In the genomic region with DNA sequence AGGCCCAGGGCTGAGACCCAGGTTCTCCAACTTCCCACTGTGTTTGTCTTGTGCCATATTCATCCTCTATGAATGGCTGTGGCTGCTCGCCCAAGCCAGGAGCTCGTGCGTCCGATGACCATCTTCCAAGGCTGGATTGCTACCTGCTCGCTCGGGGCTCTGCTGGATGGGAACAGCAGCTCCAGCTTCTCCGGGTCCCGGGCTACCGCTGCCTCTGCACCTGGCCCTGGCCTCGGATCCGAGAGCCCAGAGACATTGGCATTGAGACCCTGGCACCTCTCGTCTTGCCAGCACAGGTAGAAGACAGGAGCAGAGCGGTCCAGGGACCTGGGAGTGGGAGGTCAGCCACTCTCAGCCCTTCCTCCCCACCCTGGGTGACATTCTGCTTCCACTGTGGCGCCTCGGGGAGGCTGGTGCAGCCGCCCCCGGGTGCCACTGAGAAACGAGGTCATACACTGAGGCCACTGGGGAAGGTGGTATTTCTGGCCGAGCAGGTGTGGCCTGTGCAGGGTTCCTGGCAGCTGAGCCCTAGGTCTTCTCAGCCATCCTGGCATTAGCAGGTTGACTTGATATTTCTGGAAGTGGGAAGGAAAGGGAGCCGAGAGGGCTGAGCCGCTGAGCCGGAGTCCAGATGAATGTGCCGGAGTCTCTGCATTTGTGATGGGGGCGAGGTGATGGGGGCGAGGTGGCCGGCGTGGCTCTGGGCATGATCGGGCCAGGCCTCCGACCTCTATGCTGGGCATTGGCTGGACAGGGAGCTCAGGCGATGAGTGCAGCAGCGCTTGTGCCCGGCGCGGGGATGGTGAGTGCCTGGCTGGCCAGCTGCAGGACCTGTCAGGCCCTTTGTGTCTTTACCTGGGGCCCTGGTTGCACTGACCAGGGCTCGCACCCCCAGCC, we compare ENCODE assay signal across 22 cellular contexts. TPM values are rescaled to one million over a fixed set of nuclear protein-coding genes. Genes with fewer than 3 reads are reported as not detected.
DNase-seq lines count a peak whose midpoint lies in the region; ATAC-seq and TF ChIP-seq lines count a peak whose summit lies in the region.
"Had no signal": no experiment of that assay in that cellular context is flagged by ENCODE, and none has a peak within 500 bp of the region (broad histone marks: within the 10 kb centered on the region; RNA-seq: fewer than 3 reads in every experiment).

No MANE protein-coding gene starts in this region.

- H3K4me3 Mint-ChIP-seq in activated CD8-positive, alpha-beta T cell treated with anti-CD3 and anti-CD28 coated beads for 36 hours, result no peak overlapping the region
- no peak overlapping the region for H3K4me3 Mint-ChIP-seq in activated CD8-positive, alpha-beta T cell treated with anti-CD3 and anti-CD28 coated beads, Interleukin-2, amount 10 ng/mL, durations not matched to agents 7 days and 5 days
- peak overlapping the region in 1 of 3 donors; percentile 69 for H3K4me3 Mint-ChIP-seq in T-cell
- H3K4me3 Mint-ChIP-seq: activated naive CD8-positive, alpha-beta T cell treated with anti-CD3 and anti-CD28 coated beads, Interleukin-2, amount 10 ng/mL, durations not matched to agents 7 days and 5 days; nephron progenitor cell had no signal

- H2AFZ ChIP-seq in hepatocyte, result no peak overlapping the region

- no peak for TF ChIP-seq CTCF in activated CD8-positive, alpha-beta T cell treated with anti-CD3 and anti-CD28 coated beads for 36 hours (IDR thresholded peaks at IDR 0.05)
- TF ChIP-seq CTCF in hepatocyte (IDR thresholded peaks at IDR 0.05; ENCODE audit: poor library complexity), result no peak

- no peak for ATAC-seq in activated CD8-positive, alpha-beta T cell treated with anti-CD3 and anti-CD28 coated beads for 36 hours
- no peak for ATAC-seq in activated CD8-positive, alpha-beta T cell treated with anti-CD3 and anti-CD28 coated beads, Interleukin-2, amount 10 ng/mL, durations not matched to agents 7 days and 5 days
- ATAC-seq in T-cell (replicated peaks in 1 of 4), result no peak
- ATAC-seq: GM12878, lower lobe of right lung, right cardiac atrium had no signal

- H4K20me1 ChIP-seq in hepatocyte (ENCODE audit: insufficient read depth, poor library complexity, severe bottlenecking), result no peaks in the 10 kb centered on the region

- H3K4me1 Mint-ChIP-seq in activated CD8-positive, alpha-beta T cell treated with anti-CD3 and anti-CD28 coated beads for 36 hours (ENCODE audit: low read depth), result peaks cover 52% of the 10 kb centered on the region
- H3K4me1 Mint-ChIP-seq in activated CD8-positive, alpha-beta T cell treated with anti-CD3 and anti-CD28 coated beads, Interleukin-2, amount 10 ng/mL, durations not matched to agents 7 days and 5 days (ENCODE audit: low read depth), result peaks cover 46% of the 10 kb centered on the region
- peaks cover 57 to 63% (median 62%) of the 10 kb centered on the region in 3 donors for H3K4me1 Mint-ChIP-seq in T-cell

- no peak for DNase-seq in activated CD8-positive, alpha-beta T cell treated with anti-CD3 and anti-CD28 coated beads for 36 hours
- no peak for DNase-seq in activated CD8-positive, alpha-beta T cell treated with anti-CD3 and anti-CD28 coated beads, Interleukin-2, amount 10 ng/mL, durations not matched to agents 7 days and 5 days
- no peak for DNase-seq in T-cell
- DNase-seq in hepatocyte (ENCODE audit: low spot score), result peak; percentile 6
- DNase-seq in DMS153 (lab: John Stamatoyannopoulos, UW), result no peak
- DNase-seq in stimulated activated CD8-positive, alpha-beta memory T cell treated with anti-CD3 and anti-CD28 coated beads, Interleukin-4, amount 100 ng/mL, for 48 hours, result no peak
- DNase-seq in DMS114 treated with DMSO at 0.1 percent for 48 hours (lab: John Stamatoyannopoulos, UW; ENCODE audit: unreplicated experiment), result no peak
- DNase-seq: 8988T; activated CD4-positive, CD25-positive, alpha-beta regulatory T cell; activated CD8-positive, alpha-beta memory T cell treated with anti-CD3 and anti-CD28 coated beads, Interleukin-2, amount 50 U/mL, for 48 hours; activated naive CD8-positive, alpha-beta T cell treated with anti-CD3 and anti-CD28 coated beads, Interleukin-2, amount 10 ng/mL, durations not matched to agents 7 days and 5 days; foreskin keratinocyte; lower lobe of right lung; MV-4-11; NCI-H748 treated with DMSO at 0.1 percent for 48 hours; nephron progenitor cell had no signal

- intact Hi-C loops in activated CD8-positive, alpha-beta T cell treated with anti-CD3 and anti-CD28 coated beads for 36 hours (cut with micrococcal nuclease), result no loop called here

- H3K9me3 ChIP-seq in hepatocyte (ENCODE audit: low read depth), result no peaks in the 10 kb centered on the region
- H3K9me3 ChIP-seq in skeletal muscle tissue (ENCODE audit: control insufficient read depth in 3 of 3, low read length in 3 of 3), result no peaks in the 10 kb centered on the region
- H3K9me3 ChIP-seq: lower lobe of right lung, upper lobe of left lung had no signal

- H3K4me3 ChIP-seq in hepatocyte, result no peak overlapping the region
- peak overlapping the region in 2 of 3 donors; percentile 21 to 41 for H3K4me3 ChIP-seq in skeletal muscle tissue (ENCODE audit: low read length in 3 of 3)
- H3K4me3 ChIP-seq: GM12878, lower lobe of right lung, upper lobe of left lung had no signal

- peak overlapping the region; percentile 53 to 73 (median 61) for H3K9ac ChIP-seq in skeletal muscle tissue (ENCODE audit: low read depth in 1 of 3, low read length in 3 of 3)

- H3K79me2 ChIP-seq in hepatocyte, result peaks cover 80% of the 10 kb centered on the region

- no peaks in the 10 kb centered on the region for H3K27me3 Mint-ChIP-seq in activated CD8-positive, alpha-beta T cell treated with anti-CD3 and anti-CD28 coated beads for 36 hours
- H3K27me3 Mint-ChIP-seq in activated CD8-positive, alpha-beta T cell treated with anti-CD3 and anti-CD28 coated beads, Interleukin-2, amount 10 ng/mL, durations not matched to agents 7 days and 5 days (ENCODE audit: low read depth), result no peaks in the 10 kb centered on the region
- H3K27me3 Mint-ChIP-seq in T-cell, result no peaks in the 10 kb centered on the region
- H3K27me3 Mint-ChIP-seq: activated naive CD8-positive, alpha-beta T cell treated with anti-CD3 and anti-CD28 coated beads, Interleukin-2, amount 10 ng/mL, durations not matched to agents 7 days and 5 days; IgD-negative memory B cell had no signal

- WGBS in hepatocyte (ENCODE audit: low lambda C conversion rate, missing lambda C conversion rate), result 96% methylated on average over 34 of the region's 35 CpGs

- peak overlapping the region; percentile 59 for H3K27ac Mint-ChIP-seq in activated CD8-positive, alpha-beta T cell treated with anti-CD3 and anti-CD28 coated beads for 36 hours
- H3K27ac Mint-ChIP-seq in activated CD8-positive, alpha-beta T cell treated with anti-CD3 and anti-CD28 coated beads, Interleukin-2, amount 10 ng/mL, durations not matched to agents 7 days and 5 days, result no peak overlapping the region
- H3K27ac Mint-ChIP-seq in T-cell, result peak overlapping the region; percentile 88 to 92
- H3K27ac Mint-ChIP-seq: activated naive CD8-positive, alpha-beta T cell treated with anti-CD3 and anti-CD28 coated beads, Interleukin-2, amount 10 ng/mL, durations not matched to agents 7 days and 5 days had no signal

- H3K9me2 ChIP-seq in hepatocyte (replicated peaks; ENCODE audit: insufficient read depth), result no peaks in the 10 kb centered on the region

- no peaks in the 10 kb centered on the region for H3K27me3 ChIP-seq in hepatocyte
- H3K27me3 ChIP-seq in skeletal muscle tissue (ENCODE audit: control insufficient read depth in 3 of 3, insufficient read depth in 3 of 3, low read length in 3 of 3), result no peaks in the 10 kb centered on the region
- H3K27me3 ChIP-seq: foreskin keratinocyte, upper lobe of left lung had no signal

- no peak overlapping the region for H3K4me2 ChIP-seq in hepatocyte

- H3K4me1 ChIP-seq in hepatocyte (ENCODE audit: insufficient read depth) (peaks cover 39% of the 10 kb centered on the region), skeletal muscle tissue (ENCODE audit: control insufficient read depth in 3 of 3, insufficient read depth in 3 of 3, low read length in 3 of 3) (peaks cover 48 to 63% (median 58%) of the 10 kb centered on the region in 3 donors)

- H3K9me3 Mint-ChIP-seq in activated CD8-positive, alpha-beta T cell treated with anti-CD3 and anti-CD28 coated beads for 36 hours, result no peaks in the 10 kb centered on the region
- H3K9me3 Mint-ChIP-seq in activated CD8-positive, alpha-beta T cell treated with anti-CD3 and anti-CD28 coated beads, Interleukin-2, amount 10 ng/mL, durations not matched to agents 7 days and 5 days (ENCODE audit: insufficient read depth), result no peaks in the 10 kb centered on the region
- H3K9me3 Mint-ChIP-seq in T-cell, result no peaks in the 10 kb centered on the region
- H3K9me3 Mint-ChIP-seq: activated naive CD8-positive, alpha-beta T cell treated with anti-CD3 and anti-CD28 coated beads, Interleukin-2, amount 10 ng/mL, durations not matched to agents 7 days and 5 days; IgD-negative memory B cell; nephron progenitor cell had no signal

- POLR2A ChIA-PET in activated CD8-positive, alpha-beta T cell treated with anti-CD3 and anti-CD28 coated beads for 36 hours (lab: Charles Lee), result interaction anchor here (0.7 to 0.9 kb wide), 2 partner anchors 16 to 46 kb away, joined by 3 read pairs; no protein-coding TSS in a partner anchor
- POLR2A ChIA-PET in activated CD8-positive, alpha-beta T cell treated with anti-CD3 and anti-CD28 coated beads, Interleukin-2, amount 10 ng/mL, durations not matched to agents 7 days and 5 days (lab: Charles Lee), result interaction anchor here (1.0 to 1.1 kb wide), 2 partner anchors 8 to 38 kb away, joined by 3 read pairs; no protein-coding TSS in a partner anchor
- POLR2A ChIA-PET in T-cell (lab: Charles Lee), result no interaction called here

- CTCF ChIA-PET in activated CD8-positive, alpha-beta T cell treated with anti-CD3 and anti-CD28 coated beads for 36 hours (lab: Charles Lee), result interaction anchor here (0.8 to 4.2 kb wide), 4 partner anchors 15 to 133 kb away, joined by 3 to 14 read pairs (median 4); no protein-coding TSS in a partner anchor
- CTCF ChIA-PET in activated CD8-positive, alpha-beta T cell treated with anti-CD3 and anti-CD28 coated beads, Interleukin-2, amount 10 ng/mL, durations not matched to agents 7 days and 5 days (lab: Charles Lee), result interaction anchor here (0.9 to 1.5 kb wide), 3 partner anchors 18 to 73 kb away, joined by 3 read pairs; no protein-coding TSS in a partner anchor
- CTCF ChIA-PET in T-cell (lab: Charles Lee), result interaction anchor here in 1 of 2 donors (1.2 kb wide), 1 partner anchor 9 kb away, joined by 4 read pairs; no protein-coding TSS in a partner anchor

- H3K36me3 ChIP-seq in hepatocyte (replicated peaks; ENCODE audit: insufficient read depth, low read depth) (no peaks in the 10 kb centered on the region), skeletal muscle tissue (ENCODE audit: control insufficient read depth in 3 of 3, insufficient read depth in 3 of 3, low read length in 3 of 3) (peaks cover 13 to 23% (median 20%) of the 10 kb centered on the region in 3 donors)

- H3K27ac ChIP-seq in hepatocyte (peak overlapping the region; percentile 10), skeletal muscle tissue (ENCODE audit: low read depth, low read length) (peak overlapping the region; percentile 64)
- H3K27ac ChIP-seq: foreskin keratinocyte, lower lobe of right lung had no signal

- peaks cover 8% of the 10 kb centered on the region for H3K36me3 Mint-ChIP-seq in activated CD8-positive, alpha-beta T cell treated with anti-CD3 and anti-CD28 coated beads for 36 hours (ENCODE audit: low read depth)
- H3K36me3 Mint-ChIP-seq in activated CD8-positive, alpha-beta T cell treated with anti-CD3 and anti-CD28 coated beads, Interleukin-2, amount 10 ng/mL, durations not matched to agents 7 days and 5 days (ENCODE audit: low read depth), result peaks cover 15% of the 10 kb centered on the region
- H3K36me3 Mint-ChIP-seq in T-cell, result peaks cover 4% of the 10 kb centered on the region

RNA-seq across cellular contexts. Expression of a gene that starts 18.6 kb away (rescaled TPM):
- 100 to 1,000 TPM; 123 to 135 TPM for total RNA-seq in activated CD8-positive, alpha-beta T cell treated with anti-CD3 and anti-CD28 coated beads for 36 hours
- 100 to 1,000 TPM; 133 to 142 TPM for total RNA-seq in activated CD8-positive, alpha-beta T cell treated with anti-CD3 and anti-CD28 coated beads, Interleukin-2, amount 10 ng/mL, durations not matched to agents 7 days and 5 days
- total RNA-seq in T-cell (100 to 1,000 TPM in 1 of 5 donors, 10 to 100 TPM in 4; 47.9 to 112 (median 90.4) TPM), hepatocyte (201 and 226 TPM in 2 replicates), skeletal muscle tissue (525 TPM)
- 354 and 442 TPM in 2 replicates for polyA plus RNA-seq in hepatocyte

RNA-seq across cellular contexts. Expression of a gene that starts 23.9 kb away (rescaled TPM):
- total RNA-seq in activated CD8-positive, alpha-beta T cell treated with anti-CD3 and anti-CD28 coated beads for 36 hours, result 10 to 100 TPM; 93.5 to 98.5 TPM
- 100 to 1,000 TPM; 153 to 163 TPM for total RNA-seq in activated CD8-positive, alpha-beta T cell treated with anti-CD3 and anti-CD28 coated beads, Interleukin-2, amount 10 ng/mL, durations not matched to agents 7 days and 5 days
- total RNA-seq in T-cell, result 100 to 1,000 TPM; 137 to 207 (median 171) TPM
- total RNA-seq in hepatocyte, result 65.3 and 102 TPM in 2 replicates
- polyA plus RNA-seq in hepatocyte, result 366 and 370 TPM in 2 replicates
- 83.0 TPM for total RNA-seq in skeletal muscle tissue

RNA-seq across cellular contexts. Expression of a gene that starts 29.6 kb away (rescaled TPM):
- total RNA-seq in activated CD8-positive, alpha-beta T cell treated with anti-CD3 and anti-CD28 coated beads for 36 hours, result under 1 TPM; 0.60 to 0.83 TPM
- total RNA-seq in activated CD8-positive, alpha-beta T cell treated with anti-CD3 and anti-CD28 coated beads, Interleukin-2, amount 10 ng/mL, durations not matched to agents 7 days and 5 days, result not detected
- 1 to 10 TPM in 3 of 5 donors, under 1 TPM in 2; 0.40 to 5.2 (median 1.1) TPM for total RNA-seq in T-cell
- total RNA-seq in hepatocyte, result not detected in 2 replicates
- polyA plus RNA-seq in hepatocyte, result not detected in 2 replicates
- total RNA-seq in skeletal muscle tissue, result 0.52 TPM
- total RNA-seq: cardiac septum, foreskin keratinocyte, lower lobe of right lung, right cardiac atrium, upper lobe of left lung had no signal
- polyA plus RNA-seq: foreskin keratinocyte, right cardiac atrium had no signal

RNA-seq across cellular contexts. Expression of a gene that starts 35.1 kb away (rescaled TPM):
- total RNA-seq in activated CD8-positive, alpha-beta T cell treated with anti-CD3 and anti-CD28 coated beads for 36 hours, result 10 to 100 TPM; 52.0 to 59.6 TPM
- total RNA-seq in activated CD8-positive, alpha-beta T cell treated with anti-CD3 and anti-CD28 coated beads, Interleukin-2, amount 10 ng/mL, durations not matched to agents 7 days and 5 days, result 100 to 1,000 TPM; 110 to 112 TPM
- 100 to 1,000 TPM; 158 to 575 (median 165) TPM for total RNA-seq in T-cell
- total RNA-seq in hepatocyte, result 104 and 112 TPM in 2 replicates
- polyA plus RNA-seq in hepatocyte, result 179 and 185 TPM in 2 replicates
- 39.1 TPM for total RNA-seq in skeletal muscle tissue

RNA-seq across cellular contexts. Expression of a gene that starts 57.4 kb away (rescaled TPM):
- total RNA-seq in activated CD8-positive, alpha-beta T cell treated with anti-CD3 and anti-CD28 coated beads for 36 hours, result 10 to 100 TPM; 17.3 to 19.6 TPM
- total RNA-seq in activated CD8-positive, alpha-beta T cell treated with anti-CD3 and anti-CD28 coated beads, Interleukin-2, amount 10 ng/mL, durations not matched to agents 7 days and 5 days, result 10 to 100 TPM; 37.9 to 39.3 TPM
- total RNA-seq in T-cell (10 to 100 TPM; 27.5 to 44.4 (median 35.4) TPM), hepatocyte (102 and 127 TPM in 2 replicates), skeletal muscle tissue (41.8 TPM)
- polyA plus RNA-seq in hepatocyte, result 186 and 201 TPM in 2 replicates

Comparison
In these comparisons a context has a peak if more than half of its experiments do, and no peak if none do; other contexts are left out.
1. POLR2A ChIA-PET loops: an anchor here in activated CD8-positive, alpha-beta T cell treated with anti-CD3 and anti-CD28 coated beads for 36 hours (0.7 to 0.9 kb wide) and activated CD8-positive, alpha-beta T cell treated with anti-CD3 and anti-CD28 coated beads, Interleukin-2, amount 10 ng/mL, durations not matched to agents 7 days and 5 days (1.0 to 1.1 kb wide); none called in T-cell.